18 cellular contexts compared by ENCODE assay signal in genomic region chr4:139532951-139533350, GRCh38. TPM values are rescaled to one million over a fixed set of nuclear protein-coding genes. Genes with fewer than 3 reads are reported as not detected.
DNase-seq lines count a peak whose midpoint lies in the region; TF ChIP-seq lines count a peak whose summit lies in the region.
"Had no signal": no experiment of that assay in that cellular context is flagged by ENCODE, and none has a peak within 500 bp of the region (broad histone marks: within the 10 kb centered on the region; RNA-seq: fewer than 3 reads in every experiment).

No MANE protein-coding gene starts in this region.

- no peak for TF ChIP-seq CTCF in brain microvascular endothelial cell (IDR thresholded peaks at IDR 0.05; ENCODE audit: low read depth, low read length, missing control alignments)

- in situ Hi-C loops in brain microvascular endothelial cell (cut with HindIII; ENCODE audit: low pct_ligation_motif_present, low sequenced_read_pairs), result no loop called here

- H3K9ac ChIP-seq in skeletal muscle tissue (ENCODE audit: low read depth in 1 of 3, low read length in 3 of 3), result peak overlapping the region; percentile 25 to 45 (median 35)
- H3K9ac ChIP-seq: BLaER1, KMS-11, parathyroid adenoma had no signal

- peak overlapping the region; percentile 84 for H3K27ac ChIP-seq in skeletal muscle tissue (ENCODE audit: low read depth, low read length)
- H3K27ac ChIP-seq in brain microvascular endothelial cell, result no peak overlapping the region
- H3K27ac ChIP-seq: BLaER1, gastroesophageal sphincter, KMS-11, parathyroid adenoma, Peyer's patch had no signal

- peaks cover 15 to 24% (median 17%) of the 10 kb centered on the region in 3 donors for H3K4me1 ChIP-seq in skeletal muscle tissue (ENCODE audit: control insufficient read depth in 3 of 3, insufficient read depth in 3 of 3, low read length in 3 of 3)
- H3K4me1 ChIP-seq: BLaER1, parathyroid adenoma, Peyer's patch had no signal

- H3K9me3 ChIP-seq in skeletal muscle tissue (ENCODE audit: control insufficient read depth in 3 of 3, low read length in 3 of 3), result no peaks in the 10 kb centered on the region
- H3K9me3 ChIP-seq: BLaER1, gastroesophageal sphincter, Peyer's patch had no signal

- peak overlapping the region; percentile 15 to 24 (median 17) for H3K4me3 ChIP-seq in skeletal muscle tissue (ENCODE audit: low read length in 3 of 3)
- H3K4me3 ChIP-seq in brain microvascular endothelial cell (ENCODE audit: low read depth, low read length), result no peak overlapping the region
- H3K4me3 ChIP-seq: BLaER1, gastroesophageal sphincter, Peyer's patch had no signal

- H3K36me3 ChIP-seq in skeletal muscle tissue (ENCODE audit: control insufficient read depth in 3 of 3, insufficient read depth in 3 of 3, low read length in 3 of 3), result peaks cover 5 to 11% (median 9%) of the 10 kb centered on the region in 3 donors
- peaks cover 9% of the 10 kb centered on the region for H3K36me3 ChIP-seq in brain microvascular endothelial cell (replicated peaks)

- DNase-seq in LHCN-M2 (ENCODE audit: low read depth), result peak; percentile 77
- DNase-seq in NCI-H510A treated with DMSO at 0.1 percent for 48 hours (lab: John Stamatoyannopoulos, UW), result peak; percentile 41
- peak; percentile 73 for DNase-seq in kidney tubule cell (ENCODE audit: low spot score)
- DNase-seq in brain microvascular endothelial cell, result no peak
- DNase-seq in NCI-H2227 (lab: John Stamatoyannopoulos, UW; ENCODE audit: unreplicated experiment), result no peak
- DNase-seq in AG20443 (ENCODE audit: low spot score), result no peak
- DNase-seq: activated CD4-positive, alpha-beta T cell treated with anti-CD3 and anti-CD28 coated beads for 48 hours; activated CD8-positive, alpha-beta memory T cell treated with anti-CD3 and anti-CD28 coated beads, Interleukin-2, amount 50 U/mL, for 48 hours; activated gamma-delta T cell; cortex of kidney; NCI-H1092; Peyer's patch; stimulated activated CD4-positive, alpha-beta T cell treated with anti-CD3 and anti-CD28 coated beads, Interleukin-12 subunit alpha, Interleukin-12 subunit beta, amount 100 ng/mL, for 4 hours had no signal

- H3K27me3 ChIP-seq in skeletal muscle tissue (ENCODE audit: control insufficient read depth in 3 of 3, insufficient read depth in 3 of 3, low read length in 3 of 3) (no peaks in the 10 kb centered on the region), brain microvascular endothelial cell (replicated peaks) (no peaks in the 10 kb centered on the region)
- H3K27me3 ChIP-seq: BLaER1, gastroesophageal sphincter, Peyer's patch had no signal

RNA-seq across cellular contexts. Expression of gene SETD7, which starts 23.1 kb away (rescaled TPM):
- total RNA-seq in LHCN-M2 (2014; rRNA removed) (41.2 and 45.5 TPM in 2 replicates), skeletal muscle tissue (59.0 TPM)
- polyA plus RNA-seq in LHCN-M2 (2012), result 13.8 TPM

Comparison
In these comparisons a context has a peak if more than half of its experiments do, and no peak if none do; other contexts are left out.
1. DNase-seq: peak in LHCN-M2 (single experiment), NCI-H510A treated with DMSO at 0.1 percent for 48 hours (single experiment) and kidney tubule cell (single experiment); none in brain microvascular endothelial cell (single experiment), NCI-H2227 (single experiment) and AG20443 (single experiment).